ENCODE assay signal across 11 cellular contexts in the genomic region with DNA sequence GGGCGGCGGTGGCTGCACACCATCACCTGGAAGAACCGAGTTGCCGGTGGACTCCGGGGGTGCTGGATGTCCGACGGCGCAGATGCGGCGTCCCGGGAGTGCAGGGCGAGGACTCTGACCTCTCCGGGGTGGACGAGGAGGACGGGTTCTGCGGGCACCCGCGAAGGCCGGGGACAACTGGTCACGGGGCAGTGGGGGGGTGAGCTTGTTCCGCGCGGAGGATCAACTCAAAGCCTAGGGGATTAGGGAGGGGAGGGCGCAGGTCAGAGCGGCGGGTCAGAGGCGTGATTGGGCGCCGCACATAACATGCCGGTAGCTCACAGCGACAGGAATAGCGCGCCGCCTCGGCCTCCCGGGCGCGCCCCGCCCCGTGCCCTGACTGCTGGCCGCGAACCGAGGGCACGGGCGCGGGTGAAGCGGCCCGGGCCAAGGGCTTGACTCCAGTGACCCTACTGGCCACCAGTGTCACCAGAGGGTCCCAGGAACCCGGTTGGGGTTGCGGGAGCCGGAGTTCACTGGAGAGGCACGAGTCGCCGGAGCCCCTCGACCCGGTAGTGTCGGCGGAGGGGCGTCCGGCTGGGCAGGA. TPM values are rescaled to one million over a fixed set of nuclear protein-coding genes. Genes with fewer than 3 reads are reported as not detected.
DNase-seq lines count a peak whose midpoint lies in the region; ATAC-seq and TF ChIP-seq lines count a peak whose summit lies in the region.
"Had no signal": no experiment of that assay in that cellular context is flagged by ENCODE, and none has a peak within 500 bp of the region (broad histone marks: within the 10 kb centered on the region; RNA-seq: fewer than 3 reads in every experiment).

A gene with protein sequence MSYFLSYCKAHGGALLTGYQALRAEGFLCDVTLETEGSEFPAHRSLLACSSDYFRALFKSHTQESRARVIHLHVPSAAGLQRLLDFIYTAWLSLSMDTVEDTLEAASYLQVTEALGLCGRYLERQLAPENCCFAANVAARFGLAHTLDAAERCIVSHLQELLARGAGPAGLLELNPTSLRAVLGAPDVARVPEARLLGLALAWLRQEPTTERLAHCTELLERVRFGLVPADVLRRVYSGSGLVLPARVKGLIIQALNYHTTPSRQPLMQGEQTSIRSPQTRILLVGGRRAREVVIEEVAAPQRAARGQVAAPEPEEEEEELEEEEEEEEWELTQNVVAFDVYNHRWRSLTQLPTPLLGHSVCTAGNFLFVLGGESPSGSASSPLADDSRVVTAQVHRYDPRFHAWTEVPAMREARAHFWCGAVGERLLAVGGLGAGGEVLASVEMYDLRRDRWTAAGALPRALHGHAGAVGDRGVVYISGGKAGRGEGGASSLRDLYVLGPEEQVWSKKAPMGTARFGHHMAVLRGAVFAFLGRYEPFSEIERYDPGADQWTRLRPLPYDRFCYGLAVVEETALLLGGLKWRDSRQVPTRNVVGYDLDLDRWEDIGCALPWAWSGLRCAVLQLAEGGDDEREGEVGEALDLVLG (minus strand): TSS at position 179 of the 586 bp plus-strand sequence. CDS start 542 bp downstream, outside the sequence.

- H3K27ac ChIP-seq in BLaER1, result no peak within 1 kb of the TSS
- H3K27ac ChIP-seq in Panc1 (ENCODE audit: low read length), result no peak within 1 kb of the TSS
- H3K27ac ChIP-seq in ectodermal cell (ENCODE audit: insufficient read depth, low read depth, low read length, poor library complexity, severe bottlenecking), result no peak within 1 kb of the TSS
- no peak within 1 kb of the TSS for H3K27ac ChIP-seq in trophoblast cell (ENCODE audit: low read depth, low read length)
- H3K27ac ChIP-seq: KMS-11, SK-N-MC had no signal

- H3K4me1 Mint-ChIP-seq in naive B cell, result peaks cover 5 to 13% (median 7%) of the 10 kb centered on the region in 3 donors

- CTCF ChIA-PET in Panc1 (lab: Charles Lee), result no interaction called here

- no peak within 1 kb of the TSS for H2AK5ac ChIP-seq in trophoblast cell (ENCODE audit: low read length)

- intact Hi-C loops in Panc1 (cut with micrococcal nuclease; ENCODE audit: unreplicated experiment), result no loop called here

- no peak within 1 kb of the TSS for H4K12ac ChIP-seq in trophoblast cell (ENCODE audit: low read depth, low read length)

- H3K36me3 Mint-ChIP-seq in naive B cell, result no peaks in the 10 kb centered on the region

- H3K4me1 ChIP-seq in BLaER1 (no peaks in the 10 kb centered on the region), Panc1 (ENCODE audit: control insufficient read depth, insufficient read depth, low read length) (no peaks in the 10 kb centered on the region), ectodermal cell (ENCODE audit: control insufficient read depth, insufficient read depth, low read length) (no peaks in the 10 kb centered on the region), trophoblast cell (ENCODE audit: control insufficient read depth in 1 of 2, insufficient read depth in 2 of 2, low read length in 2 of 2) (no peaks in the 10 kb centered on the region)

- H3K79me2 ChIP-seq in trophoblast cell (ENCODE audit: control insufficient read depth, insufficient read depth, low read length, poor library complexity), result no peaks in the 10 kb centered on the region

- peak within 1 kb of the TSS; percentile 14; the same call in 1 of the 2 replicates for H3K4me3 ChIP-seq in BLaER1
- peak within 1 kb of the TSS; percentile 29 to 43 for H3K4me3 ChIP-seq in Panc1 (ENCODE audit: low read depth in 2 of 2, low read length in 2 of 2)
- peak within 1 kb of the TSS; percentile 29 for H3K4me3 ChIP-seq in ectodermal cell (ENCODE audit: insufficient read depth, low read depth, low read length)
- H3K4me3 ChIP-seq in trophoblast cell (ENCODE audit: low read depth, low read length), result no peak within 1 kb of the TSS
- H3K4me3 ChIP-seq: SK-N-MC had no signal

- TF ChIP-seq CTCF in Panc1 (IDR thresholded peaks at IDR 0.05), result no peak

- H3K23ac ChIP-seq in trophoblast cell (ENCODE audit: low read length), result no peak within 1 kb of the TSS

- DNase-seq in Panc1 (ENCODE audit: low read depth, low spot score), result no peak
- no peak for DNase-seq in naive B cell
- DNase-seq in NCI-H1105 (lab: John Stamatoyannopoulos, UW), result no peak
- no peak for DNase-seq in trophoblast cell
- no peak for DNase-seq in NCI-H524 treated with DMSO at 0.1 percent for 48 hours (lab: John Stamatoyannopoulos, UW)

- peak within 1 kb of the TSS in 2 of 6 donors; percentile 59 to 68 for H3K27ac Mint-ChIP-seq in naive B cell
- H3K27ac Mint-ChIP-seq: brain had no signal

- H3K9ac ChIP-seq in BLaER1, result no peak within 1 kb of the TSS
- no peak within 1 kb of the TSS for H3K9ac ChIP-seq in trophoblast cell (ENCODE audit: low read length)
- H3K9ac ChIP-seq: KMS-11 had no signal

- 34 to 41% methylated on average over 60 of the region's 60 CpGs for WGBS in ectodermal cell, 2 experiments
- WGBS in trophoblast cell (ENCODE audit: extremely low coverage, insufficient coverage, insufficient read length), result no CpG with 5 or more reads among the region's 60 CpGs

- in situ Hi-C loops in Panc1 (cut with HindIII; ENCODE audit: low pct_unique_long_range_greater_than_20kb, low sequenced_read_pairs), result no loop called here

- no peak within 1 kb of the TSS for H2BK5ac ChIP-seq in trophoblast cell (ENCODE audit: low read depth, low read length, poor library complexity)

- H3K27me3 Mint-ChIP-seq in naive B cell, result peaks cover 17 to 29% (median 21%) of the 10 kb centered on the region in 3 donors

- H3K14ac ChIP-seq in trophoblast cell (ENCODE audit: low read length), result no peak within 1 kb of the TSS

- no peak within 1 kb of the TSS for H4K91ac ChIP-seq in trophoblast cell (ENCODE audit: low read depth, low read length)

- no TSS peak for BruUV-seq in Panc1 (replicated peaks; lab: Mats Ljungman, UMichigan)

- H2BK120ac ChIP-seq in trophoblast cell (ENCODE audit: insufficient read depth, low read length, poor library complexity), result no peak within 1 kb of the TSS

- H3K36me3 ChIP-seq in BLaER1 (peaks cover 20% of the 10 kb centered on the region; the same call in 1 of the 2 replicates), Panc1 (ENCODE audit: control insufficient read depth, insufficient read depth, low read length) (no peaks in the 10 kb centered on the region), ectodermal cell (ENCODE audit: control insufficient read depth, insufficient read depth, low read length) (no peaks in the 10 kb centered on the region), trophoblast cell (ENCODE audit: control insufficient read depth in 1 of 2, insufficient read depth in 2 of 2, low read length in 2 of 2) (peaks cover 0 to 2% of the 10 kb centered on the region in 2 experiments)

- no peak within 1 kb of the TSS for H3K18ac ChIP-seq in trophoblast cell (ENCODE audit: low read length)

- ATAC-seq in Panc1 (peak; percentile 70), naive B cell (ENCODE audit: low read depth in 2 of 2) (no peak), GM18873 (IDR thresholded peaks at IDR 0.05; ENCODE audit: low FRiP score, unreplicated experiment) (no peak)

- H3K27me3 ChIP-seq in BLaER1 (no peaks in the 10 kb centered on the region), Panc1 (ENCODE audit: control insufficient read depth, insufficient read depth, low read length) (no peaks in the 10 kb centered on the region), ectodermal cell (ENCODE audit: control insufficient read depth, insufficient read depth, low read length, poor library complexity, severe bottlenecking) (no peaks in the 10 kb centered on the region), trophoblast cell (ENCODE audit: insufficient read depth, low read length) (no peaks in the 10 kb centered on the region)

- H3K4me3 Mint-ChIP-seq in naive B cell, result peak within 1 kb of the TSS; percentile 43 to 84 (median 70)
- H3K4me3 Mint-ChIP-seq: brain had no signal

- H3K79me1 ChIP-seq in trophoblast cell (ENCODE audit: low read length), result no peaks in the 10 kb centered on the region

- H3K9me3 ChIP-seq in BLaER1 (peaks cover 36% of the 10 kb centered on the region), Panc1 (ENCODE audit: control insufficient read depth, insufficient read depth, low read depth, low read length) (no peaks in the 10 kb centered on the region), ectodermal cell (ENCODE audit: control insufficient read depth, low read length) (no peaks in the 10 kb centered on the region), trophoblast cell (ENCODE audit: insufficient read depth, low read depth, low read length) (peaks cover 2% of the 10 kb centered on the region)

- H4K8ac ChIP-seq in trophoblast cell (ENCODE audit: low read depth, low read length), result no peak within 1 kb of the TSS

- H3K4me2 ChIP-seq in BLaER1 (no peak within 1 kb of the TSS), trophoblast cell (ENCODE audit: low read length) (no peak within 1 kb of the TSS)
- H3K4me2 ChIP-seq: KMS-11 had no signal

- H3K4ac ChIP-seq in trophoblast cell (ENCODE audit: low read depth, low read length), result no peak within 1 kb of the TSS

- H4K20me1 ChIP-seq in BLaER1, result no peaks in the 10 kb centered on the region

- no peak within 1 kb of the TSS for H2AFZ ChIP-seq in trophoblast cell (ENCODE audit: insufficient read depth, low read length, poor library complexity)

- POLR2A ChIA-PET in Panc1 (lab: Charles Lee), result no interaction called here

- peaks cover 0 to 5% (median 1%) of the 10 kb centered on the region in 7 donors for H3K9me3 Mint-ChIP-seq in naive B cell

- H2BK12ac ChIP-seq in trophoblast cell (ENCODE audit: low read length), result no peak within 1 kb of the TSS

RNA-seq across cellular contexts. Expression of the gene that starts here (rescaled TPM):
- 0.05 TPM for total RNA-seq in Panc1 (2021; ENCODE audit: unreplicated experiment)
- polyA plus RNA-seq in Panc1 (2012; ENCODE audit: insufficient read length), result 0.06 TPM
- 0.17 TPM for polyA plus RNA-seq in ectodermal cell (2013, experiment 1 of 4)
- 0.18 TPM for polyA plus RNA-seq in ectodermal cell (2013, experiment 2 of 4)
- polyA plus RNA-seq in ectodermal cell (2013, experiment 3 of 4), result 0.11 TPM
- polyA plus RNA-seq in ectodermal cell (2013, experiment 4 of 4), result not detected
- polyA plus RNA-seq in naive B cell (ENCODE audit: low read depth in 6 of 6), result under 1 TPM in 3 of 6 donors, not detected in 3; 0.12 to 0.45 (median 0.18) TPM
- polyA plus RNA-seq in trophoblast cell (2013), result not detected in 2 replicates

Comparison
In these comparisons a context has a peak if more than half of its experiments do, and no peak if none do; other contexts are left out.
1. Peak in ATAC-seq and H3K4me3 ChIP-seq in Panc1; RNA of the gene not detected or under 1 TPM.